Comparison of ENCODE assay signal across 9 cellular contexts in genomic region chr19:38417544-38418506, GRCh38. TPM values are rescaled to one million over a fixed set of nuclear protein-coding genes. Genes with fewer than 3 reads are reported as not detected.
A peak's percentile ranks its signal among the peaks of the same experiment; 100 is the strongest.
DNase-seq lines count a peak whose midpoint lies in the region; ATAC-seq, FAIRE-seq and TF ChIP-seq lines count a peak whose summit lies in the region.
"Had no signal": no experiment of that assay in that cellular context is flagged by ENCODE, and none has a peak within 500 bp of the region (broad histone marks: within the 10 kb centered on the region; RNA-seq: fewer than 3 reads in every experiment).

No MANE protein-coding gene starts in this region.

- H2BK12ac ChIP-seq in H1 (ENCODE audit: low read depth, low read length): peak overlapping the region; percentile 68; the same call in 1 of the 2 replicates

- H3K4me2 ChIP-seq in H1 (ENCODE audit: insufficient read depth in 1 of 2, low read depth in 2 of 2, low read length in 2 of 2): peak overlapping the region; percentile 73 to 97

- H4K91ac ChIP-seq in H1 (replicated peaks; ENCODE audit: insufficient read length, low read length): peak overlapping the region; percentile 7

- H3K9me3 ChIP-seq in H1 (ENCODE audit: insufficient read depth in 2 of 2, low read depth in 1 of 2, low read length in 1 of 2) (no peaks in the 10 kb centered on the region), thoracic aorta (no peaks in the 10 kb centered on the region)
- H3K9me3 ChIP-seq: ovary had no signal

- WGBS in H1 (ENCODE audit: extremely low coverage in 1 of 2, insufficient coverage in 1 of 2, insufficient read length in 1 of 2, insufficient replicate concordance in 2 of 2, low coverage in 1 of 2, low lambda C conversion rate in 2 of 2, missing lambda C conversion rate in 1 of 2), 2 experiments: 8% methylated on average over 31 of the region's 49 CpGs; no CpG with 5 or more reads in 1 of the 2 experiments

- peak; percentile 73 for DNase-seq in DMS53 (lab: John Stamatoyannopoulos, UW)
- DNase-seq in MV-4-11 (lab: John Stamatoyannopoulos, UW): peak; percentile 87
- DNase-seq in activated CD4-positive, CD25-positive, alpha-beta regulatory T cell treated with anti-CD3 and anti-CD28 coated beads, Interleukin-2, amount 50 U/mL, for 72 hours: peak; percentile 55
- peak in 1 of 2 experiments; percentile 95 for DNase-seq in H1 (ENCODE audit: low read depth in 1 of 2, low spot score in 2 of 2)
- DNase-seq in naive thymus-derived CD8-positive, alpha-beta T cell: peak in 8 of 10 donors; percentile 14 to 35 (median 27)
- no peak for DNase-seq in thoracic aorta (ENCODE audit: low spot score)

- peak overlapping the region; percentile 25 to 91 (median 76) for H3K27ac Mint-ChIP-seq in naive thymus-derived CD8-positive, alpha-beta T cell

- CTCF ChIA-PET in H1 (lab: Charles Lee; ENCODE audit: partially characterized antibody): interaction anchor here (0.9 kb wide), 1 partner anchor 15 kb away, joined by 4 read pairs; the partner anchor contains the start of gene FAM98C

- peak; percentile 28 for FAIRE-seq in H1 (lab: Jason Lieb, UNC)

- H3K4me1 ChIP-seq in H1 (replicated peaks in 1 of 4; ENCODE audit: control insufficient read depth in 3 of 4, insufficient read depth in 4 of 4, low read length in 3 of 4): peaks cover 0 to 12% (median 8%) of the 10 kb centered on the region in 4 experiments; a peak in 5 of 7 replicates
- peaks cover 3 to 8% of the 10 kb centered on the region in 2 donors for H3K4me1 ChIP-seq in thoracic aorta (ENCODE audit: control insufficient read depth in 1 of 2, low read depth in 2 of 2)

- H3K4me3 Mint-ChIP-seq in naive thymus-derived CD8-positive, alpha-beta T cell: peak overlapping the region; percentile 77 to 88 (median 84)

- TF ChIP-seq POLR2A in H1 (IDR thresholded peaks at IDR 0.05; ENCODE audit: control extremely low read depth in 1 of 2, low read depth in 2 of 2, low read length in 2 of 2): no peak

- peaks cover 0 to 3% (median 0%) of the 10 kb centered on the region in 5 donors for H3K27me3 Mint-ChIP-seq in naive thymus-derived CD8-positive, alpha-beta T cell

- H2BK5ac ChIP-seq in H1 (ENCODE audit: low read depth, low read length): peak overlapping the region; percentile 72; the same call in 1 of the 2 replicates

- no peak for TF ChIP-seq RAD21 in H1 (IDR thresholded peaks at IDR 0.05 in 1 of 2, conservative IDR thresholded peaks at IDR 0.05 in 1 of 2; ENCODE audit: low read depth in 2 of 2, low read length in 2 of 2)

- H3K79me2 ChIP-seq in H1 (ENCODE audit: control insufficient read depth in 1 of 2, insufficient read depth in 2 of 2, low read length in 2 of 2): no peaks in the 10 kb centered on the region

- H2BK20ac ChIP-seq in H1 (ENCODE audit: low read length): no peak overlapping the region

- H4K5ac ChIP-seq in H1 (ENCODE audit: insufficient read length, low read depth, low read length): peak overlapping the region; percentile 1

- POLR2A ChIA-PET in H1 (lab: Charles Lee; ENCODE audit: partially characterized antibody): interaction anchor here (1.6 to 2.2 kb wide), 2 partner anchors 15 to 30 kb away, joined by 3 to 7 read pairs; partner anchors contain the start of genes FAM98C and GGN
- POLR2A ChIA-PET in naive thymus-derived CD8-positive, alpha-beta T cell (lab: Charles Lee): interaction anchor here (1.4 to 1.5 kb wide), 2 partner anchors 8 to 15 kb away, joined by 3 to 4 read pairs; partner anchors contain the start of genes FAM98C and RASGRP4

- peaks cover 12 to 24% (median 16%) of the 10 kb centered on the region in 4 donors for H3K4me1 Mint-ChIP-seq in naive thymus-derived CD8-positive, alpha-beta T cell

- H2BK120ac ChIP-seq in H1 (replicated peaks; ENCODE audit: low read depth, low read length): peak overlapping the region; percentile 38

- H3K27ac ChIP-seq in H1 (ENCODE audit: low read depth, low read length): no peak overlapping the region
- no peak overlapping the region for H3K27ac ChIP-seq in thoracic aorta
- H3K27ac ChIP-seq: ovary had no signal

- H4K8ac ChIP-seq in H1 (ENCODE audit: extremely low read depth, insufficient read depth, low read length): peak overlapping the region; percentile 85

- peak overlapping the region in 2 of 4 experiments; percentile 26 to 33; a peak in 2 of 7 replicates for H3K9ac ChIP-seq in H1 (replicated peaks in 1 of 4; ENCODE audit: extremely low read depth in 1 of 4, low read depth in 3 of 4, low read length in 3 of 4)

- H3K23ac ChIP-seq in H1 (ENCODE audit: insufficient read length): no peak overlapping the region

- H3K23me2 ChIP-seq in H1 (ENCODE audit: low read depth, low read length): peaks cover 7% of the 10 kb centered on the region

- H2BK15ac ChIP-seq in H1 (ENCODE audit: low read length): peak overlapping the region; percentile 88; the same call in 1 of the 2 replicates

- H3K4ac ChIP-seq in H1 (replicated peaks; ENCODE audit: insufficient read length, low read depth, low read length): peak overlapping the region; percentile 5

- no peaks in the 10 kb centered on the region for H3K79me1 ChIP-seq in H1 (ENCODE audit: low read depth, low read length)

- H3K4me3 ChIP-seq in H1 (ENCODE audit: extremely low read depth in 1 of 4, insufficient read depth in 2 of 4, low read depth in 3 of 4, low read length in 4 of 4) (peak overlapping the region; percentile 44 to 68 (median 58)), thoracic aorta (peak overlapping the region; percentile 53)
- H3K4me3 ChIP-seq: ovary had no signal

- no peaks in the 10 kb centered on the region for H4K20me1 ChIP-seq in H1 (replicated peaks in 1 of 2; ENCODE audit: control insufficient read depth in 1 of 2, insufficient read depth in 2 of 2, low read length in 2 of 2)

- H3K36me3 Mint-ChIP-seq in naive thymus-derived CD8-positive, alpha-beta T cell: no peaks in the 10 kb centered on the region

- H3K36me3 ChIP-seq in H1 (ENCODE audit: control insufficient read depth in 2 of 4, insufficient read depth in 4 of 4, low read length in 3 of 4) (no peaks in the 10 kb centered on the region), thoracic aorta (no peaks in the 10 kb centered on the region)
- H3K36me3 ChIP-seq: ovary had no signal

- H3K9me3 Mint-ChIP-seq in naive thymus-derived CD8-positive, alpha-beta T cell: no peaks in the 10 kb centered on the region

- H3K14ac ChIP-seq in H1 (ENCODE audit: insufficient read length): no peak overlapping the region

- H2AFZ ChIP-seq in H1 (ENCODE audit: low read length): peak overlapping the region; percentile 62

- peak overlapping the region; percentile 28 for H3K56ac ChIP-seq in H1 (replicated peaks; ENCODE audit: insufficient read length, low read depth, low read length)

- no peak overlapping the region for H2AK5ac ChIP-seq in H1 (ENCODE audit: low read depth, low read length)

- peak overlapping the region; percentile 83; the same call in 1 of the 2 replicates for H3K18ac ChIP-seq in H1 (ENCODE audit: extremely low read depth, low read length)

- H3K27me3 ChIP-seq in H1 (replicated peaks in 1 of 4; ENCODE audit: control insufficient read depth in 3 of 4, extremely low read depth in 1 of 4, insufficient read depth in 3 of 4, low read length in 3 of 4): peaks cover 0 to 9% (median 5%) of the 10 kb centered on the region in 4 experiments; a peak in 5 of 7 replicates
- H3K27me3 ChIP-seq in thoracic aorta (replicated peaks; ENCODE audit: insufficient read depth): no peaks in the 10 kb centered on the region
- H3K27me3 ChIP-seq: ovary had no signal

- TF ChIP-seq EP300 in H1 (IDR thresholded peaks at IDR 0.05; ENCODE audit: borderline replicate concordance in 1 of 2, low read depth in 2 of 2, low read length in 2 of 2): no peak

- ATAC-seq in naive thymus-derived CD8-positive, alpha-beta T cell: peak; percentile 75 to 79
- no peak for ATAC-seq in thoracic aorta (ENCODE audit: insufficient number of reproducible peaks, low FRiP score, low read depth)
- ATAC-seq in GM18520 (IDR thresholded peaks at IDR 0.05; ENCODE audit: unreplicated experiment): no peak
- ATAC-seq in GM21737 (IDR thresholded peaks at IDR 0.05; ENCODE audit: unreplicated experiment): no peak

- TF ChIP-seq CTCF in H1 (IDR thresholded peaks at IDR 0.05; ENCODE audit: control extremely low read depth in 1 of 3, insufficient read depth in 1 of 3, low read depth in 1 of 3, low read length in 3 of 3) (no peak), thoracic aorta (IDR thresholded peaks at IDR 0.05) (no peak)

RNA-seq across cellular contexts. Expression of gene RASGRP4, which starts 8.2 kb away (rescaled TPM):
- 1.9 and 2.0 TPM in 2 replicates for total RNA-seq in H1 (2021; fragmentation: NEBNext Ultra II Directional; extraction: Animal tissue kit (Norgen Biotek cat#: 25700))
- polyA plus RNA-seq in H1 (2011; rRNA removed): 3.1 and 5.7 TPM in 2 replicates
- 3.1 TPM for polyA plus RNA-seq in H1 (2011; cell fraction: cytosol; rRNA removed)
- polyA plus RNA-seq in H1 (2011; cell fraction: nucleus; rRNA removed): 7.7 TPM
- polyA plus RNA-seq in H1 (2012, experiment 1 of 2): 1.2 to 2.0 TPM (median 1.6 TPM) in 4 replicates
- 1.1 TPM for polyA plus RNA-seq in H1 (2012, experiment 2 of 2)
- polyA plus RNA-seq in H1 (2013, experiment 1 of 2): 2.3 TPM
- 2.0 TPM for polyA plus RNA-seq in H1 (2013, experiment 2 of 2)
- 1.3 and 1.7 TPM in 2 replicates for polyA minus RNA-seq in H1 (2011; rRNA and poly(A)+ RNA removed)
- polyA minus RNA-seq in H1 (2011; cell fraction: cytosol; rRNA and poly(A)+ RNA removed): 1.3 TPM
- 1.6 TPM for polyA minus RNA-seq in H1 (2011; cell fraction: nucleus; rRNA and poly(A)+ RNA removed)
- not detected for total RNA-seq in naive thymus-derived CD8-positive, alpha-beta T cell
- under 1 TPM in 1 of 3 donors, not detected in 2; 0.07 TPM for polyA plus RNA-seq in naive thymus-derived CD8-positive, alpha-beta T cell
- 10 to 100 TPM in 1 of 2 donors, 1 to 10 TPM in 1; 3.6 to 16.9 TPM for total RNA-seq in thoracic aorta

RNA-seq across cellular contexts. Expression of gene FAM98C, which starts 14.9 kb away (rescaled TPM):
- total RNA-seq in H1 (2021; fragmentation: NEBNext Ultra II Directional; extraction: Animal tissue kit (Norgen Biotek cat#: 25700)): 4.6 and 6.1 TPM in 2 replicates
- 9.4 and 12.3 TPM in 2 replicates for polyA plus RNA-seq in H1 (2011; rRNA removed)
- polyA plus RNA-seq in H1 (2011; cell fraction: cytosol; rRNA removed): 12.2 TPM
- polyA plus RNA-seq in H1 (2011; cell fraction: nucleus; rRNA removed): 24.9 TPM
- 5.2 to 9.0 TPM (median 6.8 TPM) in 4 replicates for polyA plus RNA-seq in H1 (2012, experiment 1 of 2)
- 20.7 TPM for polyA plus RNA-seq in H1 (2012, experiment 2 of 2)
- polyA plus RNA-seq in H1 (2013, experiment 1 of 2): 3.9 TPM
- 4.0 TPM for polyA plus RNA-seq in H1 (2013, experiment 2 of 2)
- polyA minus RNA-seq in H1 (2011; rRNA and poly(A)+ RNA removed): 1.7 TPM in 2 replicates
- 3.9 TPM for polyA minus RNA-seq in H1 (2011; cell fraction: cytosol; rRNA and poly(A)+ RNA removed)
- polyA minus RNA-seq in H1 (2011; cell fraction: nucleus; rRNA and poly(A)+ RNA removed): 6.6 TPM
- 10 to 100 TPM; 39.6 to 45.0 TPM for total RNA-seq in naive thymus-derived CD8-positive, alpha-beta T cell
- polyA plus RNA-seq in naive thymus-derived CD8-positive, alpha-beta T cell: 10 to 100 TPM; 12.6 to 15.5 (median 15.4) TPM
- 10 to 100 TPM; 20.0 to 34.0 TPM for total RNA-seq in thoracic aorta

RNA-seq across cellular contexts. Expression of gene RYR1, which starts 15.7 kb away (rescaled TPM):
- 10.7 and 11.8 TPM in 2 replicates for total RNA-seq in H1 (2021; fragmentation: NEBNext Ultra II Directional; extraction: Animal tissue kit (Norgen Biotek cat#: 25700))
- polyA plus RNA-seq in H1 (2011; rRNA removed): 5.8 and 12.3 TPM in 2 replicates
- 7.8 TPM for polyA plus RNA-seq in H1 (2011; cell fraction: cytosol; rRNA removed)
- polyA plus RNA-seq in H1 (2011; cell fraction: nucleus; rRNA removed): 53.4 TPM
- 18.4 to 26.0 TPM (median 21.8 TPM) in 4 replicates for polyA plus RNA-seq in H1 (2012, experiment 1 of 2)
- polyA plus RNA-seq in H1 (2012, experiment 2 of 2): 10.9 TPM
- polyA plus RNA-seq in H1 (2013, experiment 1 of 2): 7.2 TPM
- 5.7 TPM for polyA plus RNA-seq in H1 (2013, experiment 2 of 2)
- 8.8 and 9.9 TPM in 2 replicates for polyA minus RNA-seq in H1 (2011; rRNA and poly(A)+ RNA removed)
- polyA minus RNA-seq in H1 (2011; cell fraction: cytosol; rRNA and poly(A)+ RNA removed): 6.8 TPM
- 27.4 TPM for polyA minus RNA-seq in H1 (2011; cell fraction: nucleus; rRNA and poly(A)+ RNA removed)
- total RNA-seq in naive thymus-derived CD8-positive, alpha-beta T cell: 1 to 10 TPM in 1 of 2 experiments, under 1 TPM in 1; 0.93 to 1.3 TPM
- under 1 TPM in 1 of 3 donors, not detected in 2; 0.07 TPM for polyA plus RNA-seq in naive thymus-derived CD8-positive, alpha-beta T cell
- 1 to 10 TPM; 3.8 to 4.3 TPM for total RNA-seq in thoracic aorta

RNA-seq across cellular contexts. Expression of gene SPRED3, which starts 29.3 kb away (rescaled TPM):
- total RNA-seq in H1 (2021; fragmentation: NEBNext Ultra II Directional; extraction: Animal tissue kit (Norgen Biotek cat#: 25700)): 7.1 and 8.1 TPM in 2 replicates
- polyA plus RNA-seq in H1 (2011; rRNA removed): 10.3 and 13.5 TPM in 2 replicates
- 9.5 TPM for polyA plus RNA-seq in H1 (2011; cell fraction: cytosol; rRNA removed)
- polyA plus RNA-seq in H1 (2011; cell fraction: nucleus; rRNA removed): 28.3 TPM
- polyA plus RNA-seq in H1 (2012, experiment 1 of 2): 8.0 to 11.4 TPM (median 9.0 TPM) in 4 replicates
- 4.8 TPM for polyA plus RNA-seq in H1 (2012, experiment 2 of 2)
- polyA plus RNA-seq in H1 (2013, experiment 1 of 2): 6.6 TPM
- polyA plus RNA-seq in H1 (2013, experiment 2 of 2): 6.1 TPM
- polyA minus RNA-seq in H1 (2011; rRNA and poly(A)+ RNA removed): 3.8 and 5.4 TPM in 2 replicates
- polyA minus RNA-seq in H1 (2011; cell fraction: cytosol; rRNA and poly(A)+ RNA removed): 3.0 TPM
- polyA minus RNA-seq in H1 (2011; cell fraction: nucleus; rRNA and poly(A)+ RNA removed): 16.1 TPM
- 1 to 10 TPM; 1.8 to 2.6 TPM for total RNA-seq in naive thymus-derived CD8-positive, alpha-beta T cell
- under 1 TPM in 2 of 3 donors, not detected in 1; 0.02 to 0.16 TPM for polyA plus RNA-seq in naive thymus-derived CD8-positive, alpha-beta T cell
- 10 to 100 TPM in 1 of 2 donors, 1 to 10 TPM in 1; 4.1 to 16.4 TPM for total RNA-seq in thoracic aorta

RNA-seq across cellular contexts. Expression of gene GGN, which starts 30.0 kb away (rescaled TPM):
- 1.2 and 2.7 TPM in 2 replicates for total RNA-seq in H1 (2021; fragmentation: NEBNext Ultra II Directional; extraction: Animal tissue kit (Norgen Biotek cat#: 25700))
- 0.47 and 0.69 TPM in 2 replicates for polyA plus RNA-seq in H1 (2011; rRNA removed)
- polyA plus RNA-seq in H1 (2011; cell fraction: cytosol; rRNA removed): 0.44 TPM
- 1.5 TPM for polyA plus RNA-seq in H1 (2011; cell fraction: nucleus; rRNA removed)
- 0.79 to 1.6 TPM (median 1.0 TPM) in 4 replicates for polyA plus RNA-seq in H1 (2012, experiment 1 of 2)
- polyA plus RNA-seq in H1 (2012, experiment 2 of 2): 0.25 TPM
- 1.4 TPM for polyA plus RNA-seq in H1 (2013, experiment 1 of 2)
- polyA plus RNA-seq in H1 (2013, experiment 2 of 2): 0.77 TPM
- polyA minus RNA-seq in H1 (2011; rRNA and poly(A)+ RNA removed): 0.06 TPM in 1 of 2 replicates, not detected in the other
- polyA minus RNA-seq in H1 (2011; cell fraction: cytosol; rRNA and poly(A)+ RNA removed): not detected
- 1.00 TPM for polyA minus RNA-seq in H1 (2011; cell fraction: nucleus; rRNA and poly(A)+ RNA removed)
- not detected for total RNA-seq in naive thymus-derived CD8-positive, alpha-beta T cell
- polyA plus RNA-seq in naive thymus-derived CD8-positive, alpha-beta T cell: not detected
- total RNA-seq in thoracic aorta: 1 to 10 TPM; 1.5 to 6.0 TPM

Comparison
In these comparisons a context has a peak if more than half of its experiments do, and no peak if none do; other contexts are left out.
1. ATAC-seq: peak in naive thymus-derived CD8-positive, alpha-beta T cell (2 of 2); none in thoracic aorta (single experiment), GM18520 (single experiment) and GM21737 (single experiment).